Comparison of ENCODE assay signal across 1 cellular context in genomic region chr12:15956413-15957185, GRCh38.
TF ChIP-seq lines count a peak whose summit lies in the region.

No MANE protein-coding gene starts in this region.

TF ChIP-seq in IMR-90, 13 proteins besides CTCF, POLR2A, EP300 and RAD21 (continued from another document):
- no peak for TF ChIP-seq ELK1 (IDR thresholded peaks at IDR 0.05; ENCODE audit: borderline replicate concordance, low read depth, low read length)
- TF ChIP-seq CHD1 (IDR thresholded peaks at IDR 0.05; ENCODE audit: low read depth, low read length) = no peak
- TF ChIP-seq RFX5 (IDR thresholded peaks at IDR 0.05; ENCODE audit: low read depth, low read length) = no peak
- no peak for TF ChIP-seq SMC3 (IDR thresholded peaks at IDR 0.05; ENCODE audit: low read depth, low read length)
- TF ChIP-seq USF2 (IDR thresholded peaks at IDR 0.05; ENCODE audit: low read depth, low read length) = no peak
- TF ChIP-seq CEBPB (IDR thresholded peaks at IDR 0.05; ENCODE audit: low read depth, low read length) = no peak
